Comparison of ENCODE assay signal across 1 cellular context in genomic region chr4:112318239-112319142, GRCh38.
TF ChIP-seq lines count a peak whose summit lies in the region.

No MANE protein-coding gene starts in this region.

TF ChIP-seq in SK-N-SH treated with all-trans-retinoic acid at 6 μM for 48 hours, 23 proteins besides CTCF, POLR2A, EP300 and RAD21 (continued from another document):
- no peak for TF ChIP-seq POU6F1 (CRISPR knock-in tag; IDR thresholded peaks at IDR 0.05; ENCODE audit: borderline replicate concordance, low read depth)
- TF ChIP-seq ESRRG (CRISPR knock-in tag; IDR thresholded peaks at IDR 0.05): no peak
- no peak for TF ChIP-seq SNAI2 (CRISPR knock-in tag; IDR thresholded peaks at IDR 0.05)
- no peak for TF ChIP-seq TSHZ2 (CRISPR knock-in tag; IDR thresholded peaks at IDR 0.05)
